In genomic region chr11:78168539-78169477, GRCh38 we compare ENCODE assay signal across 8 cellular contexts. TPM values are rescaled to one million over a fixed set of nuclear protein-coding genes. Genes with fewer than 3 reads are reported as not detected.
A peak's percentile ranks its signal among the peaks of the same experiment; 100 is the strongest.
DNase-seq lines count a peak whose midpoint lies in the region; ATAC-seq, FAIRE-seq and TF ChIP-seq lines count a peak whose summit lies in the region.

No MANE protein-coding gene starts in this region.

- no peak for TF ChIP-seq CTCF in liver (IDR thresholded peaks at IDR 0.05; ENCODE audit: low read depth, low read length, missing input control)

- H3K27ac ChIP-seq in liver (ENCODE audit: low read depth in 1 of 2, low read length in 2 of 2) (peak overlapping the region; percentile 94 to 97), stomach smooth muscle (ENCODE audit: low read length) (peak overlapping the region; percentile 67)

- H3K36me3 ChIP-seq in liver (ENCODE audit: control insufficient read depth in 4 of 4, insufficient read depth in 3 of 4, low read depth in 1 of 4, low read length in 3 of 4): peaks cover 2 to 9% (median 6%) of the 10 kb centered on the region in 4 donors
- peaks cover 12 to 23% of the 10 kb centered on the region in 2 donors for H3K36me3 ChIP-seq in stomach smooth muscle (ENCODE audit: control insufficient read depth in 2 of 2, insufficient read depth in 2 of 2, low read length in 2 of 2)

- DNase-seq in GOT3 (lab: John Stamatoyannopoulos, UW): peak; percentile 23
- peak; percentile 75 for DNase-seq in dermis blood vessel endothelial cell
- DNase-seq in NCI-H2107 (lab: John Stamatoyannopoulos, UW): no peak
- DNase-seq in GM19239 (ENCODE audit: insufficient read length, low spot score): no peak
- DNase-seq in amniotic stem cell (lab: John Stamatoyannopoulos, UW): no peak
- no peak for DNase-seq in activated T-cell treated with anti-CD3 and anti-CD28 coated beads, Interleukin-2, amount 50 U/mL, for 4 hours

- H3K4me1 Mint-ChIP-seq in activated T-cell treated with anti-CD3 and anti-CD28 coated beads, Interleukin-2, amount 50 U/mL, for 4 hours (ENCODE audit: low read depth): no peaks in the 10 kb centered on the region

- H3K27me3 Mint-ChIP-seq in activated T-cell treated with anti-CD3 and anti-CD28 coated beads, Interleukin-2, amount 50 U/mL, for 4 hours (ENCODE audit: low read depth): no peaks in the 10 kb centered on the region

- no peak for ATAC-seq in activated T-cell treated with anti-CD3 and anti-CD28 coated beads, Interleukin-2, amount 50 U/mL, for 4 hours

- H3K9me3 Mint-ChIP-seq in activated T-cell treated with anti-CD3 and anti-CD28 coated beads, Interleukin-2, amount 50 U/mL, for 4 hours: no peaks in the 10 kb centered on the region

- FAIRE-seq in GM19239 (lab: Jason Lieb, UNC): no peak

- no peaks in the 10 kb centered on the region for H3K9me3 ChIP-seq in liver (ENCODE audit: control insufficient read depth in 4 of 4, low read length in 3 of 4)
- H3K9me3 ChIP-seq in stomach smooth muscle (ENCODE audit: control insufficient read depth in 2 of 2, low read length in 2 of 2): no peaks in the 10 kb centered on the region

- peak overlapping the region; percentile 27 to 94 (median 57) for H3K4me3 ChIP-seq in liver (ENCODE audit: low read depth in 1 of 3, low read length in 3 of 3)
- H3K4me3 ChIP-seq in stomach smooth muscle (ENCODE audit: low read length in 2 of 2): peak overlapping the region in 1 of 2 donors; percentile 29

- WGBS in liver: 20% methylated on average over 17 of the region's 17 CpGs

- H3K4me1 ChIP-seq in liver (ENCODE audit: control insufficient read depth in 4 of 4, insufficient read depth in 4 of 4, low read length in 3 of 4) (peaks cover 4 to 35% (median 25%) of the 10 kb centered on the region in 4 donors), stomach smooth muscle (ENCODE audit: control insufficient read depth, insufficient read depth, low read length) (peaks cover 42% of the 10 kb centered on the region)

- H3K36me3 Mint-ChIP-seq in activated T-cell treated with anti-CD3 and anti-CD28 coated beads, Interleukin-2, amount 50 U/mL, for 4 hours (ENCODE audit: insufficient read depth): peaks cover 14% of the 10 kb centered on the region

- peak overlapping the region; percentile 87 to 95 for H3K9ac ChIP-seq in liver (ENCODE audit: low read depth in 1 of 2, low read length in 2 of 2)
- peak overlapping the region in 1 of 2 donors; percentile 36 for H3K9ac ChIP-seq in stomach smooth muscle (ENCODE audit: low read length in 2 of 2)

- H3K27me3 ChIP-seq in liver (ENCODE audit: control insufficient read depth in 4 of 4, insufficient read depth in 4 of 4, low read length in 3 of 4) (no peaks in the 10 kb centered on the region), stomach smooth muscle (ENCODE audit: control insufficient read depth in 1 of 2, insufficient read depth in 2 of 2, low read length in 2 of 2) (no peaks in the 10 kb centered on the region)

- TF ChIP-seq RAD21 in liver (IDR thresholded peaks at IDR 0.05): peak in 1 of 2 donors; percentile 33

- H3K4me3 Mint-ChIP-seq in activated T-cell treated with anti-CD3 and anti-CD28 coated beads, Interleukin-2, amount 50 U/mL, for 4 hours: no peak overlapping the region

TF ChIP-seq in liver, 16 proteins besides CTCF, POLR2A, EP300 and RAD21:
- TF ChIP-seq TAF1 (conservative IDR thresholded peaks at IDR 0.05) (peak; percentile 80), ZBTB33 (IDR thresholded peaks at IDR 0.05) (peak; percentile 74), HNF4G (IDR thresholded peaks at IDR 0.05) (peak; percentile 75), HNF4A (conservative IDR thresholded peaks at IDR 0.05) (peak; percentile 78 to 90), RXRA (IDR thresholded peaks at IDR 0.05) (peak; percentile 83 to 84), SP1 (IDR thresholded peaks at IDR 0.05) (peak; percentile 86), YY1 (IDR thresholded peaks at IDR 0.05) (peak; percentile 29), EGR1 (IDR thresholded peaks at IDR 0.05; ENCODE audit: low read depth in 2 of 2) (peak; percentile 73 to 96), REST (IDR thresholded peaks at IDR 0.05) (peak; percentile 38), MAX (IDR thresholded peaks at IDR 0.05) (peak; percentile 96), FOXA2 (IDR thresholded peaks at IDR 0.05) (peak; percentile 61), FOXA1 (IDR thresholded peaks at IDR 0.05) (peak; percentile 73), GABPA (IDR thresholded peaks at IDR 0.05 in 1 of 2, conservative IDR thresholded peaks at IDR 0.05 in 1 of 2) (peak in 1 of 2 donors; percentile 47), NR2F2 (IDR thresholded peaks at IDR 0.05) (no peak), JUND (IDR thresholded peaks at IDR 0.05) (peak in 1 of 2 donors; percentile 33), ATF3 (IDR thresholded peaks at IDR 0.05) (no peak)

RNA-seq across cellular contexts. Expression of gene KCTD21, which starts 19.6 kb away (rescaled TPM):
- 11.7 and 15.6 TPM in 2 replicates for total RNA-seq in dermis blood vessel endothelial cell
- total RNA-seq in liver: 10 to 100 TPM in 1 of 2 donors, 1 to 10 TPM in 1; 5.8 to 12.0 TPM
- 10 to 100 TPM in 1 of 2 donors, 1 to 10 TPM in 1; 6.3 to 12.6 TPM for polyA plus RNA-seq in liver
- total RNA-seq in activated T-cell treated with anti-CD3 and anti-CD28 coated beads, Interleukin-2, amount 50 U/mL, for 4 hours: 1 to 10 TPM; 3.2 to 5.4 (median 4.3) TPM

RNA-seq across cellular contexts. Expression of gene USP35, which starts 19.9 kb away (rescaled TPM):
- total RNA-seq in dermis blood vessel endothelial cell: 8.1 and 9.7 TPM in 2 replicates
- 10 to 100 TPM in 1 of 2 donors, 1 to 10 TPM in 1; 2.3 to 11.0 TPM for total RNA-seq in liver
- 1 to 10 TPM; 2.6 to 7.0 TPM for polyA plus RNA-seq in liver
- 1 to 10 TPM; 3.8 to 5.2 (median 4.9) TPM for total RNA-seq in activated T-cell treated with anti-CD3 and anti-CD28 coated beads, Interleukin-2, amount 50 U/mL, for 4 hours

RNA-seq across cellular contexts. Expression of gene ALG8, which starts 29.4 kb away (rescaled TPM):
- 17.9 and 30.4 TPM in 2 replicates for total RNA-seq in dermis blood vessel endothelial cell
- total RNA-seq in liver: 10 to 100 TPM; 36.8 to 39.2 TPM
- 10 to 100 TPM; 29.4 to 46.0 TPM for polyA plus RNA-seq in liver
- 10 to 100 TPM; 41.4 to 54.2 (median 51.5) TPM for total RNA-seq in activated T-cell treated with anti-CD3 and anti-CD28 coated beads, Interleukin-2, amount 50 U/mL, for 4 hours

Comparison
In these comparisons a context has a peak if more than half of its experiments do, and no peak if none do; other contexts are left out.
1. DNase-seq: peak in GOT3 (single experiment) and dermis blood vessel endothelial cell (single experiment); none in NCI-H2107 (single experiment), GM19239 (single experiment), amniotic stem cell (single experiment) and activated T-cell treated with anti-CD3 and anti-CD28 coated beads, Interleukin-2, amount 50 U/mL, for 4 hours (single experiment).